ENCODE assay signal across 1 cellular context in the genomic region with DNA sequence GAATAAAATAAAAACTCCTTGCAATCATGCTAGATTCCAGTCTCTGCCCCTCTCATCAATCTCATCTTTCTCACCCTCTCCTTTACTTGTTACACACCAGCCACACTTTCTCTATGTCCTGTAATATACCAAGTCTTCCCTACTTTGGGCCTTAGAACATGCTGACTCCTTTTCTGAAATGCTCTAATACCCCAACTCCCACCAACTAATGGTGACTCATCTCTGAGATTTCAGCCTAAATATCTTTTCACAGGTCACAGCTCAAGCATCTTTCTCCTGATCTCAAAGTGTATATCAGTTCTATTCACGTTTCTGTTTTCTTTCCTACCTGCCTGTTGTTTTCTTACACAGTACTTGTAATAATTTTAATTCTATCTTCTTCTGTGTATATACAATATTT.
TF ChIP-seq lines count a peak whose summit lies in the region.

No MANE protein-coding gene starts in this region.

TF ChIP-seq in HCT116, 20 proteins besides CTCF, POLR2A, EP300 and RAD21 (continued from another document):
- TF ChIP-seq SRF (IDR thresholded peaks at IDR 0.05; ENCODE audit: low read depth) (no peak), EGR1 (IDR thresholded peaks at IDR 0.05; ENCODE audit: low read depth) (no peak)
TF ChIP-seq in HCT116: peak in this region for 0.
